In genomic region chr15:72784233-72784876, GRCh38 we compare ENCODE assay signal across 8 cellular contexts. TPM values are rescaled to one million over a fixed set of nuclear protein-coding genes. Genes with fewer than 3 reads are reported as not detected.
A peak's percentile ranks its signal among the peaks of the same experiment; 100 is the strongest.
DNase-seq lines count a peak whose midpoint lies in the region; ATAC-seq and TF ChIP-seq lines count a peak whose summit lies in the region.

No MANE protein-coding gene starts in this region.

- H3K27me3 Mint-ChIP-seq in HFFc6 (ENCODE audit: insufficient read depth) = no peaks in the 10 kb centered on the region

- H3K9me3 ChIP-seq in liver (ENCODE audit: control insufficient read depth in 4 of 4, low read length in 3 of 4) = no peaks in the 10 kb centered on the region

- H3K27ac ChIP-seq in liver (ENCODE audit: low read depth in 1 of 2, low read length in 2 of 2) = peak overlapping the region; percentile 90 to 98

- peak overlapping the region; percentile 92 for H3K27ac Mint-ChIP-seq in HFFc6

- H3K9me3 Mint-ChIP-seq in HFFc6 = no peaks in the 10 kb centered on the region

- peaks cover 46% of the 10 kb centered on the region for H3K4me1 Mint-ChIP-seq in HFFc6 (ENCODE audit: low read depth)

- H3K36me3 Mint-ChIP-seq in HFFc6 (ENCODE audit: low read depth) = peaks cover 6% of the 10 kb centered on the region; the same call in 1 of the 2 replicates

- H3K4me3 Mint-ChIP-seq in HFFc6 = peak overlapping the region; percentile 95

- TF ChIP-seq CTCF in HFFc6 (IDR thresholded peaks at IDR 0.05) (peak; percentile 88), liver (IDR thresholded peaks at IDR 0.05; ENCODE audit: low read depth, low read length, missing input control) (peak; percentile 49)

- H3K4me3 ChIP-seq in liver (ENCODE audit: low read depth in 1 of 3, low read length in 3 of 3) = peak overlapping the region; percentile 97 to 98 (median 98)

- peak overlapping the region; percentile 94 to 98 for H3K9ac ChIP-seq in liver (ENCODE audit: low read depth in 1 of 2, low read length in 2 of 2)

- DNase-seq in Right ventricle myocardium inferior (ENCODE audit: missing footprints) (no peak), cardiac septum (ENCODE audit: low spot score) (no peak), HFFc6 (peak; percentile 78), NCI-H1092 treated with DMSO at 0.1 percent for 48 hours (lab: John Stamatoyannopoulos, UW) (peak; percentile 78), dermis blood vessel endothelial cell (peak; percentile 84), stromal cell of bone marrow (ENCODE audit: low read depth) (peak; percentile 86)

- ATAC-seq in Right ventricle myocardium inferior = peak; percentile 62
- peak; percentile 65 for ATAC-seq in SK-N-SH treated with all-trans-retinoic acid at 6 μM for 48 hours

- intact Hi-C loops in Right ventricle myocardium inferior (cut with DNase I) (loop anchor here (5.0 to 10.0 kb wide), 3 partner anchors 268 to 490 kb away; partner anchors contain the start of gene NEO1), cardiac septum (cut with DNase I) (loop anchor here (5.0 kb wide), 1 partner anchor 268 kb away; the partner anchor contains the start of gene NEO1)

- H3K4me1 ChIP-seq in liver (ENCODE audit: control insufficient read depth in 4 of 4, insufficient read depth in 4 of 4, low read length in 3 of 4) = peaks cover 4 to 32% (median 25%) of the 10 kb centered on the region in 4 donors

- WGBS in liver = 14% methylated on average over 16 of the region's 16 CpGs

- H3K27me3 ChIP-seq in liver (ENCODE audit: control insufficient read depth in 4 of 4, insufficient read depth in 4 of 4, low read length in 3 of 4) = no peaks in the 10 kb centered on the region

- no peaks in the 10 kb centered on the region for H3K36me3 ChIP-seq in liver (ENCODE audit: control insufficient read depth in 4 of 4, insufficient read depth in 3 of 4, low read depth in 1 of 4, low read length in 3 of 4)

- TF ChIP-seq RAD21 in liver (IDR thresholded peaks at IDR 0.05) = peak; percentile 69 to 71

TF ChIP-seq in SK-N-SH treated with all-trans-retinoic acid at 6 μM for 48 hours, 23 proteins besides CTCF, POLR2A, EP300 and RAD21 (continues in another document):
- TF ChIP-seq OSR1 (CRISPR knock-in tag; IDR thresholded peaks at IDR 0.05) (no peak), PATZ1 (CRISPR knock-in tag; IDR thresholded peaks at IDR 0.05; ENCODE audit: borderline replicate concordance) (no peak), CREB5 (CRISPR knock-in tag; IDR thresholded peaks at IDR 0.05; ENCODE audit: low read depth) (no peak), ZNF565 (CRISPR knock-in tag; conservative IDR thresholded peaks at IDR 0.05; ENCODE audit: low read depth) (no peak), SNAI2 (CRISPR knock-in tag; IDR thresholded peaks at IDR 0.05) (no peak), ZNF8 (CRISPR knock-in tag; IDR thresholded peaks at IDR 0.05) (no peak), ZFP3 (CRISPR knock-in tag; IDR thresholded peaks at IDR 0.05) (no peak), TOX (CRISPR knock-in tag; IDR thresholded peaks at IDR 0.05; ENCODE audit: borderline replicate concordance) (no peak), CSRNP3 (CRISPR knock-in tag; IDR thresholded peaks at IDR 0.05) (no peak)

TF ChIP-seq in liver, 16 proteins besides CTCF, POLR2A, EP300 and RAD21:
- TF ChIP-seq TAF1 (conservative IDR thresholded peaks at IDR 0.05) (peak; percentile 4), MAX (IDR thresholded peaks at IDR 0.05) (no peak), YY1 (IDR thresholded peaks at IDR 0.05) (no peak), ATF3 (IDR thresholded peaks at IDR 0.05) (no peak), SP1 (IDR thresholded peaks at IDR 0.05) (peak; percentile 54), FOXA2 (IDR thresholded peaks at IDR 0.05) (no peak), RXRA (IDR thresholded peaks at IDR 0.05) (peak in 1 of 2 donors; percentile 34), REST (IDR thresholded peaks at IDR 0.05) (no peak), HNF4A (conservative IDR thresholded peaks at IDR 0.05) (peak; percentile 64 to 87), NR2F2 (IDR thresholded peaks at IDR 0.05) (peak; percentile 75), GABPA (IDR thresholded peaks at IDR 0.05 in 1 of 2, conservative IDR thresholded peaks at IDR 0.05 in 1 of 2) (no peak), JUND (IDR thresholded peaks at IDR 0.05) (no peak), HNF4G (IDR thresholded peaks at IDR 0.05) (peak; percentile 60), EGR1 (IDR thresholded peaks at IDR 0.05; ENCODE audit: low read depth in 2 of 2) (no peak), ZBTB33 (IDR thresholded peaks at IDR 0.05) (no peak)

RNA-seq across cellular contexts. Expression of gene ADPGK, which starts 0.8 kb away (rescaled TPM):
- 11.4 TPM for total RNA-seq in Right ventricle myocardium inferior
- 11.1 TPM for total RNA-seq in cardiac septum
- 10 to 100 TPM; 54.6 to 59.4 (median 56.8) TPM for total RNA-seq in HFFc6 (2021; fragmentation: NEBNext Ultra II Directional; extraction: Animal tissue kit (Norgen Biotek cat#: 25700))
- 49.1 and 51.6 TPM in 2 replicates for total RNA-seq in dermis blood vessel endothelial cell
- 10 to 100 TPM; 25.8 to 35.5 TPM for total RNA-seq in liver
- 10 to 100 TPM; 12.2 to 14.1 TPM for polyA plus RNA-seq in liver

Comparison
In these comparisons a context has a peak if more than half of its experiments do, and no peak if none do; other contexts are left out.
1. DNase-seq: peak in HFFc6 (single experiment), NCI-H1092 treated with DMSO at 0.1 percent for 48 hours (single experiment), dermis blood vessel endothelial cell (single experiment) and stromal cell of bone marrow (single experiment); none in Right ventricle myocardium inferior (single experiment) and cardiac septum (single experiment).